Comparison of ENCODE assay signal across 8 cellular contexts in genomic region chr7:39404910-39405309, GRCh38.
"Had no signal": no experiment of that assay in that cellular context is flagged by ENCODE, and none has a peak within 500 bp of the region (broad histone marks: within the 10 kb centered on the region; RNA-seq: fewer than 3 reads in every experiment).

No MANE protein-coding gene starts in this region.

- H3K27ac ChIP-seq: HL-60 had no signal

- H3K9me3 ChIP-seq: HAP-1 had no signal

- H3K4me3 ChIP-seq: GM23338, HAP-1 had no signal

- H3K36me3 ChIP-seq: HAP-1 had no signal

- DNase-seq: H7, HFFc6, Kasumi-1, KG1 had no signal

- H2AFZ ChIP-seq: GM23338 had no signal

- ATAC-seq: GM23338, HCT116 had no signal

- H3K4me2 ChIP-seq: GM23338 had no signal
